Comparison of ENCODE assay signal across 2 cellular contexts in the genomic region with DNA sequence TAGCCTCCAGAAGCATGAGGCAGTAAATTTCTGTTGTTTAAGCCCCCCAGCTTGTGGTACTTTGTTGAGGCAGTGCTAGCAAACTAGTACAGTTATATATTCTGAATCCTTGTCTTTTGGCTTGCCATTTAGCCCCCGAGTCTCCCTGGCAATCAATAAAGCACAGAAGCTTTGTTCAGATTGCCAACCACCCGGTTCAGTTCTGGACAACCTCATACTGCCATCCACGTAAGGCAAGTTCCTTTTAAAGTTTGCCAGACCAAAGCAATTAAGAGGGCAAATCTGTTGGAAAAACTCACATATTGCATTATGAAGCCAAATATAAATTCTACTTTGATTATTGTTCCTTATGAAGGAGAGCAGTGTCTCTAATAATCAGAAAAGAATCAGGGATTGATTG.
TF ChIP-seq lines count a peak whose summit lies in the region.

No MANE protein-coding gene starts in this region.

TF ChIP-seq in SK-N-SH, 30 proteins besides CTCF, POLR2A, EP300 and RAD21 (continued from another document):
- TF ChIP-seq, protein P1, sequence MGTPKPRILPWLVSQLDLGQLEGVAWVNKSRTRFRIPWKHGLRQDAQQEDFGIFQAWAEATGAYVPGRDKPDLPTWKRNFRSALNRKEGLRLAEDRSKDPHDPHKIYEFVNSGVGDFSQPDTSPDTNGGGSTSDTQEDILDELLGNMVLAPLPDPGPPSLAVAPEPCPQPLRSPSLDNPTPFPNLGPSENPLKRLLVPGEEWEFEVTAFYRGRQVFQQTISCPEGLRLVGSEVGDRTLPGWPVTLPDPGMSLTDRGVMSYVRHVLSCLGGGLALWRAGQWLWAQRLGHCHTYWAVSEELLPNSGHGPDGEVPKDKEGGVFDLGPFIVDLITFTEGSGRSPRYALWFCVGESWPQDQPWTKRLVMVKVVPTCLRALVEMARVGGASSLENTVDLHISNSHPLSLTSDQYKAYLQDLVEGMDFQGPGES (IDR thresholded peaks at IDR 0.05; ENCODE audit: low read depth, low read length): no peak
- no peak for TF ChIP-seq CHD2 (IDR thresholded peaks at IDR 0.05; ENCODE audit: low read length, partially characterized antibody)
- TF ChIP-seq TAF1 (IDR thresholded peaks at IDR 0.05; ENCODE audit: borderline replicate concordance, low read depth, low read length): no peak
- TF ChIP-seq FOSL2 (IDR thresholded peaks at IDR 0.05; ENCODE audit: borderline replicate concordance, low read depth): no peak
- no peak for TF ChIP-seq YY1 (IDR thresholded peaks at IDR 0.05; ENCODE audit: low read depth)
- TF ChIP-seq PBX3 (IDR thresholded peaks at IDR 0.05): no peak
- TF ChIP-seq JUND (IDR thresholded peaks at IDR 0.05): no peak
- TF ChIP-seq, protein P2, sequence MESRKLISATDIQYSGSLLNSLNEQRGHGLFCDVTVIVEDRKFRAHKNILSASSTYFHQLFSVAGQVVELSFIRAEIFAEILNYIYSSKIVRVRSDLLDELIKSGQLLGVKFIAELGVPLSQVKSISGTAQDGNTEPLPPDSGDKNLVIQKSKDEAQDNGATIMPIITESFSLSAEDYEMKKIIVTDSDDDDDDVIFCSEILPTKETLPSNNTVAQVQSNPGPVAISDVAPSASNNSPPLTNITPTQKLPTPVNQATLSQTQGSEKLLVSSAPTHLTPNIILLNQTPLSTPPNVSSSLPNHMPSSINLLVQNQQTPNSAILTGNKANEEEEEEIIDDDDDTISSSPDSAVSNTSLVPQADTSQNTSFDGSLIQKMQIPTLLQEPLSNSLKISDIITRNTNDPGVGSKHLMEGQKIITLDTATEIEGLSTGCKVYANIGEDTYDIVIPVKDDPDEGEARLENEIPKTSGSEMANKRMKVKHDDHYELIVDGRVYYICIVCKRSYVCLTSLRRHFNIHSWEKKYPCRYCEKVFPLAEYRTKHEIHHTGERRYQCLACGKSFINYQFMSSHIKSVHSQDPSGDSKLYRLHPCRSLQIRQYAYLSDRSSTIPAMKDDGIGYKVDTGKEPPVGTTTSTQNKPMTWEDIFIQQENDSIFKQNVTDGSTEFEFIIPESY (IDR thresholded peaks at IDR 0.05; ENCODE audit: borderline replicate concordance, low read depth): no peak
- TF ChIP-seq POLR2AphosphoS5 (IDR thresholded peaks at IDR 0.05; ENCODE audit: low read depth, low read length): no peak
- TF ChIP-seq EZH2phosphoT487 (IDR thresholded peaks at IDR 0.05; ENCODE audit: borderline replicate concordance, low read depth): no peak
- TF ChIP-seq GATA2 (CRISPR knock-in tag; IDR thresholded peaks at IDR 0.05): no peak
- TF ChIP-seq ELF1 (IDR thresholded peaks at IDR 0.05): no peak
- no peak for TF ChIP-seq SMC3 (IDR thresholded peaks at IDR 0.05; ENCODE audit: low read depth, low read length)
- TF ChIP-seq NFIC (IDR thresholded peaks at IDR 0.05; ENCODE audit: borderline replicate concordance): no peak
- TF ChIP-seq MAX (IDR thresholded peaks at IDR 0.05; ENCODE audit: low read depth): no peak
- TF ChIP-seq RCOR1 (IDR thresholded peaks at IDR 0.05; ENCODE audit: low read length): no peak
- no peak for TF ChIP-seq NRF1 (IDR thresholded peaks at IDR 0.05; ENCODE audit: low read depth, low read length)

TF ChIP-seq in SK-N-SH treated with all-trans-retinoic acid at 6 μM for 48 hours, 23 proteins besides CTCF, POLR2A, EP300 and RAD21:
- TF ChIP-seq, protein P3, sequence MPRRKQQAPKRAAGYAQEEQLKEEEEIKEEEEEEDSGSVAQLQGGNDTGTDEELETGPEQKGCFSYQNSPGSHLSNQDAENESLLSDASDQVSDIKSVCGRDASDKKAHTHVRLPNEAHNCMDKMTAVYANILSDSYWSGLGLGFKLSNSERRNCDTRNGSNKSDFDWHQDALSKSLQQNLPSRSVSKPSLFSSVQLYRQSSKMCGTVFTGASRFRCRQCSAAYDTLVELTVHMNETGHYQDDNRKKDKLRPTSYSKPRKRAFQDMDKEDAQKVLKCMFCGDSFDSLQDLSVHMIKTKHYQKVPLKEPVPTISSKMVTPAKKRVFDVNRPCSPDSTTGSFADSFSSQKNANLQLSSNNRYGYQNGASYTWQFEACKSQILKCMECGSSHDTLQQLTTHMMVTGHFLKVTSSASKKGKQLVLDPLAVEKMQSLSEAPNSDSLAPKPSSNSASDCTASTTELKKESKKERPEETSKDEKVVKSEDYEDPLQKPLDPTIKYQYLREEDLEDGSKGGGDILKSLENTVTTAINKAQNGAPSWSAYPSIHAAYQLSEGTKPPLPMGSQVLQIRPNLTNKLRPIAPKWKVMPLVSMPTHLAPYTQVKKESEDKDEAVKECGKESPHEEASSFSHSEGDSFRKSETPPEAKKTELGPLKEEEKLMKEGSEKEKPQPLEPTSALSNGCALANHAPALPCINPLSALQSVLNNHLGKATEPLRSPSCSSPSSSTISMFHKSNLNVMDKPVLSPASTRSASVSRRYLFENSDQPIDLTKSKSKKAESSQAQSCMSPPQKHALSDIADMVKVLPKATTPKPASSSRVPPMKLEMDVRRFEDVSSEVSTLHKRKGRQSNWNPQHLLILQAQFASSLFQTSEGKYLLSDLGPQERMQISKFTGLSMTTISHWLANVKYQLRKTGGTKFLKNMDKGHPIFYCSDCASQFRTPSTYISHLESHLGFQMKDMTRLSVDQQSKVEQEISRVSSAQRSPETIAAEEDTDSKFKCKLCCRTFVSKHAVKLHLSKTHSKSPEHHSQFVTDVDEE (CRISPR knock-in tag; IDR thresholded peaks at IDR 0.05): no peak
- no peak for TF ChIP-seq ZNF8 (CRISPR knock-in tag; IDR thresholded peaks at IDR 0.05)
- TF ChIP-seq ZFP3 (CRISPR knock-in tag; IDR thresholded peaks at IDR 0.05): no peak
- no peak for TF ChIP-seq ZNF70 (CRISPR knock-in tag; IDR thresholded peaks at IDR 0.05)
- no peak for TF ChIP-seq TCF4 (CRISPR knock-in tag; IDR thresholded peaks at IDR 0.05; ENCODE audit: borderline replicate concordance)
- TF ChIP-seq ZFP30 (CRISPR knock-in tag; IDR thresholded peaks at IDR 0.05): no peak
- no peak for TF ChIP-seq SNAI2 (CRISPR knock-in tag; IDR thresholded peaks at IDR 0.05)
- TF ChIP-seq ESRRG (CRISPR knock-in tag; IDR thresholded peaks at IDR 0.05): no peak
- no peak for TF ChIP-seq ZC3H10 (CRISPR knock-in tag; IDR thresholded peaks at IDR 0.05)
- TF ChIP-seq GLIS3 (CRISPR knock-in tag; IDR thresholded peaks at IDR 0.05): no peak
- TF ChIP-seq OSR1 (CRISPR knock-in tag; IDR thresholded peaks at IDR 0.05): no peak
- no peak for TF ChIP-seq TOX (CRISPR knock-in tag; IDR thresholded peaks at IDR 0.05; ENCODE audit: borderline replicate concordance)
- TF ChIP-seq PPARA (CRISPR knock-in tag; IDR thresholded peaks at IDR 0.05; ENCODE audit: borderline replicate concordance): no peak
- no peak for TF ChIP-seq ISL1 (CRISPR knock-in tag; IDR thresholded peaks at IDR 0.05)
- no peak for TF ChIP-seq ZNF565 (CRISPR knock-in tag; conservative IDR thresholded peaks at IDR 0.05; ENCODE audit: low read depth)
- TF ChIP-seq RARB (CRISPR knock-in tag; IDR thresholded peaks at IDR 0.05): no peak
